Comparison of ENCODE assay signal across 13 cellular contexts in the genomic region with DNA sequence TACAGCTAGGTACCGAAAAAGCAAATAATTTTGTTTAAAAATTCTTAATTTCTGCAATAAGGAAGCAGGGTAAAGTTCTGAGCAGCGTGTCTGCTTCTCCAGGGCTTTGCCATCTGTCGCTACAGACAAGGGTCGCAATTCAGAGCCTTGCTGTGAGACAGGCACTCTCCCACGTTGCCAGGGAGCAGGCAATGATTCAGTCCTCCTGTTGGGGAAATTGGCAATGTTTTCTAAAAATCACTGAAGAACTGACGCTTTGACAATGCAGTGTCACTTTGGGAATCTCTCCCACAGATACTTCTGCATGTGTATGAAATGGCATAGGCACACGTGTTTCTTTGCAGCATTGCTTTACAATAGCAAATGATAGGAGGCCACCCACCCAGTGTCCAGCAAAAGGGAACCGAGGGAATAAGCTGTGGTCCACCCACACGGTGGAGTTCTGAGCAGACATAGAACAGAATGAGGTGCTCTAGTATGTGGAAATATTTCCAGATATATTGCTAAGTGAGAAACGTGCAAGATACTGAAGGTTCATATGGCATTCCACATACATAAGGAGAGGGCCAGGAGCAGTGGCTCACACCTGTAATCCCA. TPM values are rescaled to one million over a fixed set of nuclear protein-coding genes. Genes with fewer than 3 reads are reported as not detected.
"Had no signal": no experiment of that assay in that cellular context is flagged by ENCODE, and none has a peak within 500 bp of the region (broad histone marks: within the 10 kb centered on the region; RNA-seq: fewer than 3 reads in every experiment).

No MANE protein-coding gene starts in this region.

- H3K4me3 Mint-ChIP-seq: activated CD8-positive, alpha-beta memory T cell treated with anti-CD3 and anti-CD28 coated beads, Interleukin-2, amount 10 ng/mL, durations not matched to agents 7 days and 5 days; activated naive CD8-positive, alpha-beta T cell treated with anti-CD3 and anti-CD28 coated beads, Interleukin-2, amount 10 ng/mL, durations not matched to agents 7 days and 5 days; activated T-cell treated with anti-CD3 and anti-CD28 coated beads, Interleukin-2, amount 50 U/mL, for 24 hours; stimulated activated effector memory CD8-positive, alpha-beta T cell treated with anti-CD3 and anti-CD28 coated beads, Interleukin-12 subunit alpha, Interleukin-12 subunit beta, amount 100 ng/mL, for 72 hours had no signal

- H3K4me1 Mint-ChIP-seq: activated CD8-positive, alpha-beta memory T cell treated with anti-CD3 and anti-CD28 coated beads, Interleukin-2, amount 10 ng/mL, durations not matched to agents 7 days and 5 days; activated naive CD8-positive, alpha-beta T cell treated with anti-CD3 and anti-CD28 coated beads, Interleukin-2, amount 10 ng/mL, durations not matched to agents 7 days and 5 days; stimulated activated effector memory CD8-positive, alpha-beta T cell treated with anti-CD3 and anti-CD28 coated beads, Interleukin-12 subunit alpha, Interleukin-12 subunit beta, amount 100 ng/mL, for 72 hours had no signal

- H3K36me3 Mint-ChIP-seq: activated CD8-positive, alpha-beta memory T cell treated with anti-CD3 and anti-CD28 coated beads, Interleukin-2, amount 10 ng/mL, durations not matched to agents 7 days and 5 days; activated naive CD8-positive, alpha-beta T cell treated with anti-CD3 and anti-CD28 coated beads, Interleukin-2, amount 10 ng/mL, durations not matched to agents 7 days and 5 days; stimulated activated effector memory CD8-positive, alpha-beta T cell treated with anti-CD3 and anti-CD28 coated beads, Interleukin-12 subunit alpha, Interleukin-12 subunit beta, amount 100 ng/mL, for 72 hours had no signal

- H3K27ac Mint-ChIP-seq: activated CD8-positive, alpha-beta memory T cell treated with anti-CD3 and anti-CD28 coated beads, Interleukin-2, amount 10 ng/mL, durations not matched to agents 7 days and 5 days; activated naive CD8-positive, alpha-beta T cell treated with anti-CD3 and anti-CD28 coated beads, Interleukin-2, amount 10 ng/mL, durations not matched to agents 7 days and 5 days; activated T-cell treated with anti-CD3 and anti-CD28 coated beads, Interleukin-2, amount 50 U/mL, for 24 hours; stimulated activated effector memory CD8-positive, alpha-beta T cell treated with anti-CD3 and anti-CD28 coated beads, Interleukin-12 subunit alpha, Interleukin-12 subunit beta, amount 100 ng/mL, for 72 hours had no signal

- ATAC-seq: activated CD8-positive, alpha-beta memory T cell treated with anti-CD3 and anti-CD28 coated beads, Interleukin-2, amount 10 ng/mL, durations not matched to agents 7 days and 5 days; left ventricle myocardium superior; stimulated activated effector memory CD8-positive, alpha-beta T cell treated with anti-CD3 and anti-CD28 coated beads, Interleukin-12 subunit alpha, Interleukin-12 subunit beta, amount 100 ng/mL, for 72 hours had no signal

- H3K9me3 Mint-ChIP-seq: activated naive CD8-positive, alpha-beta T cell treated with anti-CD3 and anti-CD28 coated beads, Interleukin-2, amount 10 ng/mL, durations not matched to agents 7 days and 5 days; activated T-cell treated with anti-CD3 and anti-CD28 coated beads, Interleukin-2, amount 50 U/mL, for 24 hours; stimulated activated effector memory CD8-positive, alpha-beta T cell treated with anti-CD3 and anti-CD28 coated beads, Interleukin-12 subunit alpha, Interleukin-12 subunit beta, amount 100 ng/mL, for 72 hours had no signal

- H3K27me3 Mint-ChIP-seq: activated T-cell treated with anti-CD3 and anti-CD28 coated beads, Interleukin-2, amount 50 U/mL, for 24 hours had no signal

- DNase-seq: activated CD4-positive, alpha-beta T cell treated with anti-CD3 and anti-CD28 coated beads, Interleukin-2, amount 50 U/mL, for 48 hours; activated CD4-positive, CD25-positive, alpha-beta regulatory T cell treated with anti-CD3 and anti-CD28 coated beads, Interleukin-2, amount 50 U/mL, for 72 hours; activated CD8-positive, alpha-beta memory T cell treated with anti-CD3 and anti-CD28 coated beads, Interleukin-2, amount 10 ng/mL, durations not matched to agents 7 days and 5 days; activated gamma-delta T cell; activated naive CD8-positive, alpha-beta T cell treated with anti-CD3 and anti-CD28 coated beads, Interleukin-2, amount 10 ng/mL, durations not matched to agents 7 days and 5 days; activated T-cell treated with anti-CD3 and anti-CD28 coated beads, Interleukin-2, amount 50 U/mL, for 24 hours; effector CD4-positive, alpha-beta T cell; left ventricle myocardium superior; mesenchymal stem cell; pancreas; transverse colon had no signal

RNA-seq across cellular contexts. Expression of a gene that starts 44.9 kb away (rescaled TPM):
- polyA plus RNA-seq: aorta had no signal
